In the genomic region with DNA sequence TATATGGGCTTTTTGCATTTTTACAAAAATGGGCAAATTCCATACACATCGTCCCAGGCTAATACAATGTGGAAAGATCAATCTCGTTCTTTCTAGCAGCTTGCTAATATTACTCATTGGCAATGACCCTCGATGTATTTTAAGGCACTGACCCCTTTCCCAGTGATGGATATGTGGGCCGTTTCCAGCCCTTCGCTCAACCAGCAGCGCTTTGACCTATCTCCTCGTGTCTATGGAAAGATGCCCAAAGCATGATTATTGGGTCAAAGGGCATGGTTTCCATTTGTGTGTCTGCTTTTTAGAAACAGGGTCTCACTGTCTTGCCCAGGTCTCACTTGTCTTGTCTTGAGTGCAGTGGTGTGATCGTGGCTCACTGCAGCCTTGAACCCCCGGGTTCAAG, we compare ENCODE assay signal across 20 cellular contexts.
"Had no signal": no experiment of that assay in that cellular context is flagged by ENCODE, and none has a peak within 500 bp of the region (broad histone marks: within the 10 kb centered on the region; RNA-seq: fewer than 3 reads in every experiment).

No MANE protein-coding gene starts in this region.

- DNase-seq: Kasumi-1; MM.1S; NCI-H1092 treated with DMSO at 0.1 percent for 48 hours; NCI-H1436; NCI-H187; NCI-H2029; NCI-H2081 treated with DMSO at 0.1 percent for 48 hours; NCI-H226; NCI-H446; NCI-H510A; NCI-H524 treated with DMSO at 0.1 percent for 48 hours; NCI-H774; NK-92 treated with Interleukin-12 subunit alpha and Interleukin-12 subunit beta, amount 100 ng/mL, for 24 hours; PC-3; SHP77; SK-N-SH; SW 1271 had no signal

- H3K9ac ChIP-seq: KMS-11, SK-N-SH had no signal

- ATAC-seq: PC-3 had no signal

- H3K4me3 ChIP-seq: K562 had no signal

- H3K27ac ChIP-seq: KMS-11, RWPE1 had no signal

- H3K9me3 ChIP-seq: SK-N-SH had no signal
